In genomic region chr11:40602866-40603578, GRCh38 we compare ENCODE assay signal across 22 cellular contexts.
DNase-seq lines count a peak whose midpoint lies in the region; ATAC-seq, FAIRE-seq and TF ChIP-seq lines count a peak whose summit lies in the region.
"Had no signal": no experiment of that assay in that cellular context is flagged by ENCODE, and none has a peak within 500 bp of the region (broad histone marks: within the 10 kb centered on the region; RNA-seq: fewer than 3 reads in every experiment).

No MANE protein-coding gene starts in this region.

- TF ChIP-seq CTCF in epithelial cell of proximal tubule (conservative IDR thresholded peaks at IDR 0.05; ENCODE audit: low read depth, low read length) = no peak
- TF ChIP-seq CTCF in right atrium auricular region (IDR thresholded peaks at IDR 0.05) = no peak

- H3K4me3 ChIP-seq in epithelial cell of proximal tubule (ENCODE audit: low read depth, low read length) (no peak overlapping the region), right atrium auricular region (no peak overlapping the region)
- H3K4me3 ChIP-seq: cardiac muscle cell had no signal

- no peaks in the 10 kb centered on the region for H3K36me3 ChIP-seq in right atrium auricular region
- H3K36me3 ChIP-seq: cardiac muscle cell had no signal

- no peaks in the 10 kb centered on the region for H3K4me1 ChIP-seq in right atrium auricular region

- no peak overlapping the region for H3K27ac ChIP-seq in right atrium auricular region
- H3K27ac ChIP-seq: cardiac muscle cell had no signal

- FAIRE-seq in RCC 7860 (lab: Jason Lieb, UNC) = peak; percentile 73
- FAIRE-seq: endometrium, G401.6, HepG2, TTC549 had no signal

- H3K9me3 ChIP-seq in right atrium auricular region = peaks cover 0 to 24% of the 10 kb centered on the region in 2 donors

- no peak for ATAC-seq in GM21515 (IDR thresholded peaks at IDR 0.05; ENCODE audit: unreplicated experiment)
- ATAC-seq: activated CD8-positive, alpha-beta T cell treated with anti-CD3 and anti-CD28 coated beads, Interleukin-2, amount 10 ng/mL, durations not matched to agents 7 days and 5 days; HepG2 had no signal

- no peaks in the 10 kb centered on the region for H3K27me3 ChIP-seq in right atrium auricular region
- H3K27me3 ChIP-seq: cardiac muscle cell had no signal

- DNase-seq in HPDE6-E6E7 (ENCODE audit: extremely low spot score) (peak; percentile 60), RCC 7860 (ENCODE audit: low spot score) (peak; percentile 86), epithelial cell of proximal tubule (ENCODE audit: low read depth) (peak; percentile 13), renal cortical epithelial cell (ENCODE audit: low read depth) (peak; percentile 64), right atrium auricular region (ENCODE audit: low spot score) (no peak), NCI-H2081 (lab: John Stamatoyannopoulos, UW) (no peak)
- DNase-seq: activated CD4-positive, alpha-beta T cell treated with anti-CD3 and anti-CD28 coated beads for 1 hour; activated CD8-positive, alpha-beta T cell treated with anti-CD3 and anti-CD28 coated beads, Interleukin-2, amount 10 ng/mL, durations not matched to agents 7 days and 5 days; activated naive CD4-positive, alpha-beta T cell; CD4-positive, CD25-positive, alpha-beta regulatory T cell; DMS 273 treated with DMSO at 0.1 percent for 48 hours; H7; NCI-H1417; NCI-H748 treated with DMSO at 0.1 percent for 48 hours; SIG-M5; substantia nigra had no signal

Comparison
In these comparisons a context has a peak if more than half of its experiments do, and no peak if none do; other contexts are left out.
1. DNase-seq: peak in HPDE6-E6E7 (single experiment), RCC 7860 (single experiment), epithelial cell of proximal tubule (single experiment) and renal cortical epithelial cell (single experiment); none in right atrium auricular region (single experiment) and NCI-H2081 (0 of 2).